Comparison of ENCODE assay signal across 8 cellular contexts in the genomic region with DNA sequence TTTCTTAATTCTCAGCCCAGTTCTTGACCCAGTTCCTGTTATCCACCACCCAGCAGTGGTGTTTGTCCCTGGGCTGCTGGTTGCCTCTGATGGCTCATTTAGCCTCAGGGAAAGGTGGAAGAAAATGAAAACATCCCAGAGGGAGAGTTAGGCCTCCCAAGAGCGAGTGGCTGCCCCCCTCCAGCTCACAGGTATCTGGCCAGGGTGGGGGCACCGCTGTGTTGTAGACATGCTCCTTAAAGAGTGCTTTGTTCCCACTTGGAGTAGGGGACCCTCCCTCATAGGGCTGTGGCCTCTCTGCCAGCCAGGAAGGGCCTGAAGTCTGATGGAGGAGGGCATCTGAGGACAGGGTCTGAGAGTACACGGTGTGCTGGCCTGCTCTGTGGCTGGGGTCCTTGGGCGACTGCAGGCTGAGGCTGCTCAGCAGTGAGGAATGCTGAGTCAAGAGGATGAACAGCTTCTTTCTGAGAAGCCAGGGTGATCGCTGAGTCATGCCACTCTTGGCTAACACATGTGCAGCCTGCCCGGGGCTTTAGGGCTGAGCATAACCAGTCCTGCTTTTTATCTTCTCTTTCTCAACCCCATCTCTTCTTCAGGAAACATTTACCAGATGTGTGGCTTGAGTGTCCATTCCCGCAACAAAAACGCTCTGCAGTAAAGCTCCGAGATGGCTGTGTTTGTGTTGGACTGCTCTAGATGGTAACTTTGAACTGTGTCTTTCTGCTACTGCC.
A peak's percentile ranks its signal among the peaks of the same experiment; 100 is the strongest.
DNase-seq lines count a peak whose midpoint lies in the region; ATAC-seq, FAIRE-seq and TF ChIP-seq lines count a peak whose summit lies in the region.

No MANE protein-coding gene starts in this region.

- in situ Hi-C loops in K562 (cut with MboI) = no loop called here

- H4K20me1 ChIP-seq in K562 (replicated peaks; ENCODE audit: control insufficient read depth, insufficient read depth, low read length) (no peaks in the 10 kb centered on the region), smooth muscle cell (ENCODE audit: low read depth) (no peaks in the 10 kb centered on the region)

- TF ChIP-seq CTCF in K562 (IDR thresholded peaks at IDR 0.05 in 2 of 3, conservative IDR thresholded peaks at IDR 0.05 in 1 of 3; ENCODE audit: insufficient read depth in 2 of 3, low read depth in 1 of 3, low read length in 3 of 3) (no peak), smooth muscle cell (IDR thresholded peaks at IDR 0.05; ENCODE audit: borderline replicate concordance, insufficient read depth, poor library complexity, severe bottlenecking) (no peak)

- peak; percentile 99 for DNase-seq in ELR (ENCODE audit: low read depth)
- peak; percentile 91 for DNase-seq in NOMO-1 treated with DMSO at 0.1 percent for 48 hours (lab: John Stamatoyannopoulos, UW; ENCODE audit: unreplicated experiment)
- peak; percentile 87 to 95 (median 90) for DNase-seq in K562 (ENCODE audit: extremely low read depth in 1 of 4, low spot score in 3 of 4)
- DNase-seq in iris pigment epithelial cell (ENCODE audit: low read depth) = peak; percentile 100
- DNase-seq in smooth muscle cell (lab: John Stamatoyannopoulos, UW; ENCODE audit: unreplicated experiment) = peak; percentile 54

- POLR2A ChIA-PET in K562 (lab: Yijun Ruan, JAX) = interaction anchor here (0.6 to 2.7 kb wide), 10 partner anchors 9 to 179 kb away, joined by 3 to 18 read pairs (median 4); no protein-coding TSS in a partner anchor

- CTCF ChIA-PET in K562 (lab: Yijun Ruan, JAX; ENCODE audit: low intra/inter-chr PET ratio) = no interaction called here

- 0% methylated on average over 8 of the region's 9 CpGs for WGBS in K562 (ENCODE audit: insufficient coverage, low coverage, missing lambda C conversion rate)
- 15% methylated on average over 9 of the region's 9 CpGs for WGBS in smooth muscle cell (ENCODE audit: low lambda C conversion rate)

- TF ChIP-seq EP300 in K562 (IDR thresholded peaks at IDR 0.05; ENCODE audit: low read length) = peak; percentile 71; the same call in 1 of the 2 replicates

- H3K27ac ChIP-seq in K562 (ENCODE audit: extremely low read depth, low read depth, low read length) = peak overlapping the region; percentile 84
- H3K27ac ChIP-seq in smooth muscle cell (ENCODE audit: low read depth) = peak overlapping the region; percentile 95

- intact Hi-C loops in K562 (cut with micrococcal nuclease) = no loop called here

- ATAC-seq in K562 (peak; percentile 90), HG03159 (IDR thresholded peaks at IDR 0.05; ENCODE audit: unreplicated experiment) (no peak), HG02870 (IDR thresholded peaks at IDR 0.05; ENCODE audit: unreplicated experiment) (no peak), GM19324 (IDR thresholded peaks at IDR 0.05; ENCODE audit: low FRiP score, unreplicated experiment) (no peak)

- H3K9me3 ChIP-seq in K562 (replicated peaks; ENCODE audit: control insufficient read depth, insufficient read depth, low read depth, low read length) (no peaks in the 10 kb centered on the region), smooth muscle cell (replicated peaks; ENCODE audit: low read depth) (no peaks in the 10 kb centered on the region)

- no TSS peak for BruUV-seq in K562 (replicated peaks; lab: Mats Ljungman, UMichigan)

- no peaks in the 10 kb centered on the region for H3K9me1 ChIP-seq in K562 (ENCODE audit: control insufficient read depth, insufficient read depth, low read length)

- FAIRE-seq in K562 (lab: Jason Lieb, UNC) = peak; percentile 98

- H3K4me1 ChIP-seq in K562 (replicated peaks in 1 of 2; ENCODE audit: control insufficient read depth in 2 of 2, insufficient read depth in 2 of 2, low read length in 2 of 2) = peaks cover 38 to 54% of the 10 kb centered on the region in 2 experiments
- peaks cover 5% of the 10 kb centered on the region for H3K4me1 ChIP-seq in smooth muscle cell (ENCODE audit: low read depth)

- no peaks in the 10 kb centered on the region for H3K79me2 ChIP-seq in K562 (ENCODE audit: control insufficient read depth, insufficient read depth, low read length)
- H3K79me2 ChIP-seq in smooth muscle cell (ENCODE audit: low read depth) = no peaks in the 10 kb centered on the region

- H3K9ac ChIP-seq in K562 (ENCODE audit: insufficient read depth in 1 of 2, low read depth in 2 of 2, low read length in 2 of 2) (peak overlapping the region; percentile 56 to 75), smooth muscle cell (ENCODE audit: low read depth) (peak overlapping the region; percentile 71)

- TF ChIP-seq RAD21 in K562 (CRISPR knock-in tag; conservative IDR thresholded peaks at IDR 0.05 in 1 of 2, IDR thresholded peaks at IDR 0.05 in 1 of 2) = 0 out of 4 replicates have a peak, but pooled peaks of 1 of the 2 experiments have one; percentile 29

- H3K4me2 ChIP-seq in K562 (ENCODE audit: insufficient read depth, low read length) (peak overlapping the region; percentile 65), smooth muscle cell (peak overlapping the region; percentile 78)

- H3F3A ChIP-seq in smooth muscle cell (ENCODE audit: low read depth) = peaks cover 38% of the 10 kb centered on the region

- TF ChIP-seq POLR2A in K562 (conservative IDR thresholded peaks at IDR 0.05) = peak; percentile 65

- H3K27me3 ChIP-seq in K562 (ENCODE audit: control insufficient read depth in 2 of 2, insufficient read depth in 2 of 2, low read length in 2 of 2) (no peaks in the 10 kb centered on the region), smooth muscle cell (ENCODE audit: low read depth) (no peaks in the 10 kb centered on the region)

- H2AFZ ChIP-seq in K562 (ENCODE audit: low read depth, low read length) (peak overlapping the region; percentile 89), smooth muscle cell (ENCODE audit: low read depth) (no peak overlapping the region)

- H3K4me3 ChIP-seq in K562 (no peak overlapping the region), smooth muscle cell (no peak overlapping the region)

- no peaks in the 10 kb centered on the region for H3K36me3 ChIP-seq in K562 (ENCODE audit: control insufficient read depth, insufficient read depth, low read length)
- H3K36me3 ChIP-seq in smooth muscle cell (ENCODE audit: low read depth) = no peaks in the 10 kb centered on the region

TF ChIP-seq in K562, 482 proteins besides CTCF, POLR2A, EP300 and RAD21 (continues in another document):
- 0 out of 2 replicates have a peak, but pooled peaks have one; percentile 27 for TF ChIP-seq ZNF589 (CRISPR knock-in tag; IDR thresholded peaks at IDR 0.05; ENCODE audit: low read depth)
- no peak for TF ChIP-seq ZFP36 (IDR thresholded peaks at IDR 0.05; ENCODE audit: low read depth, low read length, partially characterized antibody)
- peak; percentile 30; the same call in 1 of the 2 replicates for TF ChIP-seq SMARCC2 (IDR thresholded peaks at IDR 0.05; ENCODE audit: low read depth)
- peak; percentile 23 to 91; a peak in 3 of 4 replicates for TF ChIP-seq RCOR1 (IDR thresholded peaks at IDR 0.05; ENCODE audit: borderline replicate concordance in 1 of 2, low read depth in 2 of 2, low read length in 2 of 2)
- TF ChIP-seq RFX1 (IDR thresholded peaks at IDR 0.05) = peak; percentile 11; the same call in 1 of the 2 replicates
- TF ChIP-seq NR1H2 (CRISPR knock-in tag; IDR thresholded peaks at IDR 0.05) = no peak
- TF ChIP-seq, protein P1, sequence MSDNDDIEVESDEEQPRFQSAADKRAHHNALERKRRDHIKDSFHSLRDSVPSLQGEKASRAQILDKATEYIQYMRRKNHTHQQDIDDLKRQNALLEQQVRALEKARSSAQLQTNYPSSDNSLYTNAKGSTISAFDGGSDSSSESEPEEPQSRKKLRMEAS (CRISPR knock-in tag; IDR thresholded peaks at IDR 0.05) = peak; percentile 74
- peak; percentile 79 for TF ChIP-seq L3MBTL2 (IDR thresholded peaks at IDR 0.05)
- no peak for TF ChIP-seq GTF2A2 (tag; IDR thresholded peaks at IDR 0.05)
- TF ChIP-seq MAFF (IDR thresholded peaks at IDR 0.05; ENCODE audit: low read length) = peak; percentile 97
- TF ChIP-seq, protein P2, sequence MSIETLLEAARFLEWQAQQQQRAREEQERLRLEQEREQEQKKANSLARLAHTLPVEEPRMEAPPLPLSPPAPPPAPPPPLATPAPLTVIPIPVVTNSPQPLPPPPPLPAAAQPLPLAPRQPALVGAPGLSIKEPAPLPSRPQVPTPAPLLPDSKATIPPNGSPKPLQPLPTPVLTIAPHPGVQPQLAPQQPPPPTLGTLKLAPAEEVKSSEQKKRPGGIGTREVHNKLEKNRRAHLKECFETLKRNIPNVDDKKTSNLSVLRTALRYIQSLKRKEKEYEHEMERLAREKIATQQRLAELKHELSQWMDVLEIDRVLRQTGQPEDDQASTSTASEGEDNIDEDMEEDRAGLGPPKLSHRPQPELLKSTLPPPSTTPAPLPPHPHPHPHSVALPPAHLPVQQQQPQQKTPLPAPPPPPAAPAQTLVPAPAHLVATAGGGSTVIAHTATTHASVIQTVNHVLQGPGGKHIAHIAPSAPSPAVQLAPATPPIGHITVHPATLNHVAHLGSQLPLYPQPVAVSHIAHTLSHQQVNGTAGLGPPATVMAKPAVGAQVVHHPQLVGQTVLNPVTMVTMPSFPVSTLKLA (conservative IDR thresholded peaks at IDR 0.05) = peak; percentile 81 to 93
- TF ChIP-seq SPI1 (IDR thresholded peaks at IDR 0.05; ENCODE audit: borderline replicate concordance, low read depth, low read length) = peak; percentile 61; the same call in 1 of the 2 replicates
- peak; percentile 84 for TF ChIP-seq ZNF766 (CRISPR knock-in tag; conservative IDR thresholded peaks at IDR 0.05)
- TF ChIP-seq ATF1 (CRISPR knock-in tag; IDR thresholded peaks at IDR 0.05) = no peak
- TF ChIP-seq ATF1 (tag; IDR thresholded peaks at IDR 0.05) = peak; percentile 33; the same call in 1 of the 2 replicates
- TF ChIP-seq CBFA2T2 (conservative IDR thresholded peaks at IDR 0.05) = peak; percentile 72
- TF ChIP-seq EP400 (IDR thresholded peaks at IDR 0.05) = peak; percentile 69
- TF ChIP-seq TEAD4 (IDR thresholded peaks at IDR 0.05; ENCODE audit: low read length) = peak; percentile 71
- TF ChIP-seq TEAD4 (CRISPR knock-in tag; IDR thresholded peaks at IDR 0.05; ENCODE audit: borderline replicate concordance) = no peak
- TF ChIP-seq HDAC2 (IDR thresholded peaks at IDR 0.05) = peak; percentile 84; the same call in 1 of the 2 replicates
